ENCODE assay signal across 8 cellular contexts in the genomic region with DNA sequence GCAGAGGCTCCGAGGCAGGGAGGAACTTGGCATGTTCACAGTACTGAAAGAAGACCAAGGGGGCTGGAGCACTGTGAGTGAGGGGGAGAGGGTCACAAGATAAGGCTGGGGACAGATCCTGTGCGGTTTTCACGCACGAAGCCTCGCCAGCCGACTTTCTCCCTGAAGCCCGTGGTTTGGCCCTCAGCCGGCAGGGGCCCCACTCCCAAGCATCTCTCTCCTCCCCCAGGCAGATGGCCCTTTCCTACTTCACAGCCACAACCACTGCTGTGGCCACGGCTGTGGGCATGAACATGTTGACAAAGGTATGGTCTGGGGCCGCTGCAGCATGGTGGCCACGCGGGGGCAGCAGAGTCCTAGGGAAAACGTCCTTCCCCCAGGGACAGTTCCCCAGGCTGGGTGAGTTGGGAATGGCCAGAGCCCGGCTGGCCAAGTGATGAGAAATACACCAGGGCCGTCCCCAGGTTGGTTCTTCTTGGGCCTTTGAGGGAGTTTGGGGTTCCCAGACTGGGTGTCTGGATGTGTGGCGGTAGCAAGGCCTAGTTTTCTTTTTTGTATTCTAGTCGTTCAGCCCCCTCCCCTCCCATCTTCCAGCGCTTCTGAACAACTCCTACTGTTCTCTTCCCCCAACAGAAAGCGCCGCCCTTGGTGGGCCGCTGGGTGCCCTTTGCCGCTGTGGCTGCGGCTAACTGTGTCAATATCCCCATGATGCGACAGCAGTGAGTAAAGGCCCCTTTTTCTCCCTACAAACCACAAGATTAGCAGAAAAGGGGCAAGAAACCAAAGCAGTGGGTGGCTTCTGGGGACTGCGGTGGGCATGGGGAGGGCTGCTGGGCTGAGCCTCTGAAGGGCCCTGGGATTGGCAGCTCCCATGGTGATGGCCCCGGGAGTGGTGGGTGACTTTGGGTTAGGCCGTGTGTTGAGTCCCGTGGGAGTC. TPM values are rescaled to one million over a fixed set of nuclear protein-coding genes. Genes with fewer than 3 reads are reported as not detected.
DNase-seq lines count a peak whose midpoint lies in the region; ATAC-seq and TF ChIP-seq lines count a peak whose summit lies in the region.

No MANE protein-coding gene starts in this region.

- DNase-seq in Caki2 (ENCODE audit: low read depth) (peak; percentile 58), RWPE2 (ENCODE audit: low spot score) (no peak), glomerular visceral epithelial cell (ENCODE audit: extremely low spot score) (peak; percentile 87), osteocyte (ENCODE audit: extremely low spot score, unreplicated experiment) (peak; percentile 95), aorta (peak; percentile 93 to 98)
- peak; percentile 48 for DNase-seq in activated naive CD4-positive, alpha-beta T cell treated with Interleukin-2 at 50 U/mL for 16 hours

- H3K4me1 Mint-ChIP-seq in osteocyte (ENCODE audit: unreplicated experiment) = peaks cover 2% of the 10 kb centered on the region

- H3K36me3 ChIP-seq in RWPE2 (ENCODE audit: low read depth) = peaks cover 41% of the 10 kb centered on the region
- H3K36me3 ChIP-seq in aorta (ENCODE audit: control insufficient read depth in 1 of 2, insufficient read depth in 2 of 2, low read length in 1 of 2) = no peaks in the 10 kb centered on the region

- peak overlapping the region; percentile 60 for H3K27ac Mint-ChIP-seq in osteocyte (ENCODE audit: unreplicated experiment)

- H3K27ac ChIP-seq in RWPE2 (ENCODE audit: poor library complexity, severe bottlenecking) (no peak overlapping the region), aorta (ENCODE audit: low read depth in 1 of 2, low read length in 2 of 2) (no peak overlapping the region)

- H3K9me3 ChIP-seq in RWPE2 (ENCODE audit: severe bottlenecking) (no peaks in the 10 kb centered on the region), aorta (ENCODE audit: control insufficient read depth, low read length) (no peaks in the 10 kb centered on the region)

- TF ChIP-seq CTCF in RWPE2 (IDR thresholded peaks at IDR 0.05; ENCODE audit: poor library complexity, severe bottlenecking) = peak; percentile 92
- peak; percentile 95 for TF ChIP-seq CTCF in osteocyte (IDR thresholded peaks at IDR 0.05)

- H3K4me3 Mint-ChIP-seq in osteocyte (ENCODE audit: unreplicated experiment) = no peak overlapping the region

- no peaks in the 10 kb centered on the region for H3K27me3 Mint-ChIP-seq in osteocyte (ENCODE audit: unreplicated experiment)

- H3K4me1 ChIP-seq in RWPE2 (ENCODE audit: insufficient read depth, poor library complexity, severe bottlenecking) = no peaks in the 10 kb centered on the region
- H3K4me1 ChIP-seq in aorta (ENCODE audit: control insufficient read depth in 1 of 2, insufficient read depth in 2 of 2, low read length in 2 of 2) = no peaks in the 10 kb centered on the region

- H3K36me3 Mint-ChIP-seq in osteocyte (ENCODE audit: unreplicated experiment) = peaks cover 4% of the 10 kb centered on the region

- ATAC-seq in HG03066 (IDR thresholded peaks at IDR 0.05; ENCODE audit: low read depth, unreplicated experiment) (peak; percentile 66), RWPE2 (ENCODE audit: low read depth) (peak; percentile 96), aorta (ENCODE audit: low FRiP score) (peak; percentile 94), HG03045 (IDR thresholded peaks at IDR 0.05; ENCODE audit: unreplicated experiment) (no peak)

- H3K27me3 ChIP-seq in RWPE2 (ENCODE audit: insufficient read depth, poor library complexity, severe bottlenecking) = no peaks in the 10 kb centered on the region
- no peaks in the 10 kb centered on the region for H3K27me3 ChIP-seq in aorta (ENCODE audit: control insufficient read depth in 1 of 2, insufficient read depth in 2 of 2, low read length in 1 of 2)

- WGBS in aorta, 2 donors = 47 to 51% methylated on average over 28 of the region's 28 CpGs

- intact Hi-C loops in aorta (cut with DNase I) = loop anchor here (1.0 to 10.0 kb wide), 5 partner anchors 103 to 515 kb away; partner anchors contain the start of gene RPEL1 (in 1 of the 2)

- no peaks in the 10 kb centered on the region for H3K9me3 Mint-ChIP-seq in osteocyte (ENCODE audit: unreplicated experiment)

- H3K4me3 ChIP-seq in RWPE2 (ENCODE audit: severe bottlenecking) = no peak overlapping the region
- H3K4me3 ChIP-seq in aorta (ENCODE audit: low read length in 2 of 2) = no peak overlapping the region

- in situ Hi-C loops in Caki2 (cut with HindIII; ENCODE audit: low pct_unique_long_range_greater_than_20kb, low sequenced_read_pairs) = no loop called here

RNA-seq across cellular contexts. Expression of gene WBP1L, which starts 14.4 kb away (rescaled TPM):
- 8.1 and 12.7 TPM in 2 replicates for total RNA-seq in Caki2 (2014; rRNA removed; shearing (Covaris generic); ENCODE audit: low replicate concordance)
- total RNA-seq in osteocyte (66.7 and 68.7 TPM in 2 replicates), aorta (10 to 100 TPM; 81.1 to 84.7 TPM)
- 10 to 100 TPM; 22.4 to 41.7 TPM for polyA plus RNA-seq in aorta

RNA-seq across cellular contexts. Expression of gene SFXN2, which starts 14.9 kb away (rescaled TPM):
- total RNA-seq in Caki2 (2014; rRNA removed; shearing (Covaris generic); ENCODE audit: low replicate concordance) = 9.5 and 22.1 TPM in 2 replicates
- total RNA-seq in osteocyte (6.9 and 8.1 TPM in 2 replicates), aorta (1 to 10 TPM; 5.1 to 8.3 TPM)
- 1 to 10 TPM; 3.2 to 3.5 TPM for polyA plus RNA-seq in aorta

RNA-seq across cellular contexts. Expression of gene ARL3, which starts 15.2 kb away (rescaled TPM):
- 9.1 and 14.3 TPM in 2 replicates for total RNA-seq in Caki2 (2014; rRNA removed; shearing (Covaris generic); ENCODE audit: low replicate concordance)
- total RNA-seq in osteocyte = 11.6 and 12.6 TPM in 2 replicates
- total RNA-seq in aorta = 1 to 10 TPM; 8.2 to 8.6 TPM
- polyA plus RNA-seq in aorta = 10 to 100 TPM; 17.3 to 18.9 TPM
